ENCODE assay signal across 26 cellular contexts in the genomic region with DNA sequence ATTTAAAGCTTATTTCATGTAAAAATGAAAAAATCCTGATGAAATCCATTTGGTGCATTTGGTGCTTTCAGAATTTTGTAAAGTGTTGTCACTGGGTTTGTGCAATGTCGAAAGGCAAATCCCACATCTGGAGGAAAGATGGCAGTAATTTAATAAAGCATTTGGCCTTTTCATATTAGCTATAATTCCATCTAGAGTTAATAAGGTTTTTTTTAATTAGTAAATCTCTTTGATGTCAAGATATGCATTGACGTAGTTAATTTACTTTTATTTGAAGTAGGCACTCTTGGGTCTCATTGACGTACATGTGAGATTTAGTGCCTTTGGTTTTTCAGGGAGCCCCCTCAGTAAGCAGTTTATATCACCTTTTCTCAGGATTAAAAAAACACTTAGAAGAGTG.
"Had no signal": no experiment of that assay in that cellular context is flagged by ENCODE, and none has a peak within 500 bp of the region (broad histone marks: within the 10 kb centered on the region; RNA-seq: fewer than 3 reads in every experiment).

No MANE protein-coding gene starts in this region.

- H3K9me3 ChIP-seq: stomach, suprapubic skin, testis, thoracic aorta, thyroid gland, tibial artery, tibial nerve, transverse colon, upper lobe of left lung, upper lobe of right lung, uterus, vagina had no signal

- H3K4me3 ChIP-seq: stomach, suprapubic skin, testis, thoracic aorta, thyroid gland, tibial artery, tibial nerve, transverse colon, upper lobe of left lung, upper lobe of right lung, uterus, vagina had no signal

- H3K36me3 ChIP-seq: stomach, suprapubic skin, thoracic aorta, thyroid gland, tibial artery, tibial nerve, transverse colon, upper lobe of left lung, upper lobe of right lung, uterus, vagina had no signal

- H3K27me3 ChIP-seq: stomach, suprapubic skin, testis, thyroid gland, tibial nerve, transverse colon, upper lobe of left lung, uterus, vagina had no signal

- DNase-seq: stimulated activated CD4-positive, alpha-beta T cell treated with anti-CD3 and anti-CD28 coated beads, Interleukin-2, amount 100 ng/mL, for 48 hours; stimulated activated CD4-positive, alpha-beta T cell treated with anti-CD3 and anti-CD28 coated beads, Interleukin-4, amount 100 ng/mL, for 1 hour; stimulated activated CD4-positive, alpha-beta T cell treated with anti-CD3 and anti-CD28 coated beads, Interleukin-4, amount 100 ng/mL, for 24 hours; stimulated activated CD4-positive, alpha-beta T cell treated with anti-CD3 and anti-CD28 coated beads, Interleukin-4, amount 100 ng/mL, for 4 hours; stimulated activated CD8-positive, alpha-beta memory T cell treated with anti-CD3 and anti-CD28 coated beads, Interleukin-4, amount 100 ng/mL, for 48 hours; stimulated activated naive B cell treated with anti-CD40 and anti-IgM and Interleukin-4, amounts not matched to agents 10 μg/mL and 1 μg/mL and 100 μg/mL, for 72 hours; stimulated activated naive CD4-positive, alpha-beta T cell; stimulated activated naive CD4-positive, alpha-beta T cell treated with Interleukin-2 at 50 U/mL for 16 hours; stimulated activated naive CD8-positive, alpha-beta T cell treated with anti-CD3 and anti-CD28 coated beads, Interleukin-15, amount 100 ng/mL, for 72 hours; stimulated activated naive CD8-positive, alpha-beta T cell treated with anti-CD3 and anti-CD28 coated beads, Interleukin-15, Interleukin-2, amounts not matched to agents 100 U/mL and 50 U/mL, for 24 hours; stomach; substantia nigra; testis; thyroid gland; tibial artery; transverse colon; trophoblast cell; upper lobe of left lung; upper lobe of right lung; uterus had no signal

- H3K4me1 ChIP-seq: suprapubic skin, testis, thyroid gland, tibial artery, tibial nerve, transverse colon, upper lobe of left lung, upper lobe of right lung, uterus, vagina had no signal

- H3K27ac ChIP-seq: stomach, suprapubic skin, testis, thoracic aorta, thyroid gland, tibial artery, tibial nerve, transverse colon, upper lobe of left lung, upper lobe of right lung, uterus, vagina had no signal

- ATAC-seq: stimulated activated effector memory CD8-positive, alpha-beta T cell treated with anti-CD3 and anti-CD28 coated beads, Interleukin-12 subunit alpha, Interleukin-12 subunit beta, amount 100 ng/mL, for 72 hours; stimulated activated memory B cell treated with anti-CD40 and anti-IgM and Interleukin-4, amounts not matched to agents 10 μg/mL and 1 μg/mL and 100 μg/mL, for 72 hours; stimulated activated naive B cell treated with anti-CD40 and anti-IgM and Interleukin-4, amounts not matched to agents 10 μg/mL and 1 μg/mL and 100 μg/mL, for 72 hours; stimulated activated naive CD8-positive, alpha-beta T cell treated with anti-CD3 and anti-CD28 coated beads, Interleukin-15, amount 100 ng/mL, for 72 hours; stimulated activated naive CD8-positive, alpha-beta T cell treated with anti-CD3 and anti-CD28 coated beads, Interleukin-15, Interleukin-2, amounts not matched to agents 100 U/mL and 50 U/mL, for 24 hours; upper lobe of right lung had no signal
